ENCODE assay signal across 22 cellular contexts in genomic region chr20:48201881-48202280, GRCh38.
DNase-seq lines count a peak whose midpoint lies in the region; ATAC-seq, FAIRE-seq and TF ChIP-seq lines count a peak whose summit lies in the region.
"Had no signal": no experiment of that assay in that cellular context is flagged by ENCODE, and none has a peak within 500 bp of the region (broad histone marks: within the 10 kb centered on the region; RNA-seq: fewer than 3 reads in every experiment).

No MANE protein-coding gene starts in this region.

- peak overlapping the region; percentile 64 for H3K27ac Mint-ChIP-seq in glutamatergic neuron (ENCODE audit: unreplicated experiment)
- H3K27ac Mint-ChIP-seq in stimulated activated effector memory CD8-positive, alpha-beta T cell treated with anti-CD3 and anti-CD28 coated beads, Interleukin-12 subunit alpha, Interleukin-12 subunit beta, amount 100 ng/mL, for 72 hours = no peak overlapping the region
- H3K27ac Mint-ChIP-seq: CD4-positive, CD25-positive, alpha-beta regulatory T cell; CD8-positive, alpha-beta memory T cell; HFFc6 had no signal

- 78 to 83% (median 81%) methylated on average over 2 to 5 of the region's 5 CpGs for WGBS in small intestine, 3 donors

- H3K27me3 ChIP-seq in small intestine (ENCODE audit: control insufficient read depth in 2 of 2, insufficient read depth in 2 of 2, low read length in 2 of 2) = no peaks in the 10 kb centered on the region
- H3K27me3 ChIP-seq: BE2C had no signal

- peak; percentile 38 for ATAC-seq in left ventricle myocardium superior
- peak; percentile 4 for ATAC-seq in stimulated activated effector memory CD8-positive, alpha-beta T cell treated with anti-CD3 and anti-CD28 coated beads, Interleukin-12 subunit alpha, Interleukin-12 subunit beta, amount 100 ng/mL, for 72 hours
- ATAC-seq: GM12878, HCT116 had no signal

- H3K36me3 ChIP-seq in small intestine (ENCODE audit: control insufficient read depth in 2 of 2, insufficient read depth in 2 of 2, low read length in 2 of 2) = no peaks in the 10 kb centered on the region
- H3K36me3 ChIP-seq: BE2C had no signal

- H3K4me3 ChIP-seq in small intestine (ENCODE audit: low read depth in 1 of 2, low read length in 2 of 2) = no peak overlapping the region
- H3K4me3 ChIP-seq: GM12878 had no signal

- no peak overlapping the region for H3K4me3 Mint-ChIP-seq in glutamatergic neuron (ENCODE audit: unreplicated experiment)
- H3K4me3 Mint-ChIP-seq in stimulated activated effector memory CD8-positive, alpha-beta T cell treated with anti-CD3 and anti-CD28 coated beads, Interleukin-12 subunit alpha, Interleukin-12 subunit beta, amount 100 ng/mL, for 72 hours = no peak overlapping the region
- H3K4me3 Mint-ChIP-seq: CD4-positive, CD25-positive, alpha-beta regulatory T cell; CD8-positive, alpha-beta memory T cell; HFFc6 had no signal

- peaks cover under 1% of the 10 kb centered on the region for H3K36me3 Mint-ChIP-seq in glutamatergic neuron (ENCODE audit: unreplicated experiment)
- no peaks in the 10 kb centered on the region for H3K36me3 Mint-ChIP-seq in stimulated activated effector memory CD8-positive, alpha-beta T cell treated with anti-CD3 and anti-CD28 coated beads, Interleukin-12 subunit alpha, Interleukin-12 subunit beta, amount 100 ng/mL, for 72 hours
- H3K36me3 Mint-ChIP-seq: CD4-positive, CD25-positive, alpha-beta regulatory T cell; CD8-positive, alpha-beta memory T cell had no signal

- no peaks in the 10 kb centered on the region for H3K4me1 ChIP-seq in small intestine (ENCODE audit: control insufficient read depth in 2 of 2, insufficient read depth in 1 of 2, low read depth in 1 of 2, low read length in 1 of 2)

- H3K9me3 ChIP-seq in small intestine (ENCODE audit: control insufficient read depth, low read depth) = no peaks in the 10 kb centered on the region
- H3K9me3 ChIP-seq: BE2C had no signal

- intact Hi-C loops in left ventricle myocardium superior (cut with micrococcal nuclease) = no loop called here
- intact Hi-C loops in cardiac septum (cut with DNase I) = no loop called here

- H3K4me1 Mint-ChIP-seq in glutamatergic neuron (ENCODE audit: low read depth, unreplicated experiment) = peaks cover 46% of the 10 kb centered on the region
- H3K4me1 Mint-ChIP-seq in stimulated activated effector memory CD8-positive, alpha-beta T cell treated with anti-CD3 and anti-CD28 coated beads, Interleukin-12 subunit alpha, Interleukin-12 subunit beta, amount 100 ng/mL, for 72 hours = no peaks in the 10 kb centered on the region
- H3K4me1 Mint-ChIP-seq: CD4-positive, CD25-positive, alpha-beta regulatory T cell; CD8-positive, alpha-beta memory T cell had no signal

- H3K9me3 Mint-ChIP-seq in glutamatergic neuron (ENCODE audit: unreplicated experiment) = peaks cover 16% of the 10 kb centered on the region
- H3K9me3 Mint-ChIP-seq in stimulated activated effector memory CD8-positive, alpha-beta T cell treated with anti-CD3 and anti-CD28 coated beads, Interleukin-12 subunit alpha, Interleukin-12 subunit beta, amount 100 ng/mL, for 72 hours = no peaks in the 10 kb centered on the region
- H3K9me3 Mint-ChIP-seq: CD4-positive, CD25-positive, alpha-beta regulatory T cell; CD8-positive, alpha-beta memory T cell had no signal

- H3K27ac ChIP-seq in small intestine (ENCODE audit: low read depth in 1 of 2, low read length in 1 of 2) = no peak overlapping the region

- DNase-seq in left ventricle myocardium superior = no peak
- no peak for DNase-seq in cardiac septum (ENCODE audit: low spot score)
- DNase-seq in glutamatergic neuron = peak; percentile 53
- no peak for DNase-seq in stimulated activated effector memory CD8-positive, alpha-beta T cell treated with anti-CD3 and anti-CD28 coated beads, Interleukin-12 subunit alpha, Interleukin-12 subunit beta, amount 100 ng/mL, for 72 hours (ENCODE audit: low spot score in 2 of 2)
- DNase-seq in small intestine = no peak
- DNase-seq in glomerular visceral epithelial cell (ENCODE audit: extremely low spot score) = no peak
- DNase-seq: ACHN; BE2C; C1 segment of cervical spinal cord; CD4-positive, CD25-positive, alpha-beta regulatory T cell; CD8-positive, alpha-beta memory T cell; COR-L47; DMS 273 treated with DMSO at 0.1 percent for 48 hours; DMS53; DND-41; EL; GOT3; H7; HFFc6 had no signal

- TF ChIP-seq CTCF in glutamatergic neuron (IDR thresholded peaks at IDR 0.05; ENCODE audit: partially characterized antibody, unreplicated experiment) = no peak

- peaks cover 13% of the 10 kb centered on the region for H3K27me3 Mint-ChIP-seq in glutamatergic neuron (ENCODE audit: unreplicated experiment)
- H3K27me3 Mint-ChIP-seq: CD4-positive, CD25-positive, alpha-beta regulatory T cell had no signal

- no peak for FAIRE-seq in small intestine (lab: Jason Lieb, UNC)
- FAIRE-seq: A204.1, GM12878 had no signal
